In genomic region chr15:37837276-37837675, GRCh38 we compare ENCODE assay signal across 28 cellular contexts.
DNase-seq lines count a peak whose midpoint lies in the region; ATAC-seq and TF ChIP-seq lines count a peak whose summit lies in the region.
"Had no signal": no experiment of that assay in that cellular context is flagged by ENCODE, and none has a peak within 500 bp of the region (broad histone marks: within the 10 kb centered on the region; RNA-seq: fewer than 3 reads in every experiment).

No MANE protein-coding gene starts in this region.

- CTCF ChIA-PET in SK-N-SH (lab: Yijun Ruan, JAX) = interaction anchor here (0.7 to 1.2 kb wide), 3 partner anchors 8 to 36 kb away, joined by 3 read pairs; no protein-coding TSS in a partner anchor

- no peaks in the 10 kb centered on the region for H3K79me2 ChIP-seq in SK-N-SH (ENCODE audit: insufficient read depth)
- no peaks in the 10 kb centered on the region for H3K79me2 ChIP-seq in GM23338 (replicated peaks; ENCODE audit: insufficient read depth)
- no peaks in the 10 kb centered on the region for H3K79me2 ChIP-seq in osteoblast (ENCODE audit: insufficient read depth, low read length)

- H3K27me3 ChIP-seq in SK-N-SH (ENCODE audit: insufficient read depth) (no peaks in the 10 kb centered on the region), GM23338 (ENCODE audit: insufficient read depth) (no peaks in the 10 kb centered on the region), osteoblast (ENCODE audit: insufficient read depth, low read length) (no peaks in the 10 kb centered on the region)
- H3K27me3 ChIP-seq: breast epithelium, spleen had no signal

- POLR2A ChIA-PET in SK-N-SH (lab: Yijun Ruan, JAX) = no interaction called here

- peaks cover 12% of the 10 kb centered on the region; the same call in 2 of the 3 replicates for H3K9me3 Mint-ChIP-seq in GM23338

- no peak overlapping the region for H3K9ac ChIP-seq in SK-N-SH

- TF ChIP-seq RAD21 in SK-N-SH (IDR thresholded peaks at IDR 0.05; ENCODE audit: low read length) = no peak

- H3K4me2 ChIP-seq in SK-N-SH (no peak overlapping the region), GM23338 (no peak overlapping the region), osteoblast (ENCODE audit: insufficient read depth, low read length) (no peak overlapping the region)

- DNase-seq in SK-N-SH = no peak
- DNase-seq in amniotic epithelial cell (ENCODE audit: low read depth) = peak; percentile 55
- peak; percentile 9 for DNase-seq in glomerular visceral epithelial cell (ENCODE audit: extremely low spot score)
- no peak for DNase-seq in GM23338 (ENCODE audit: low spot score)
- DNase-seq in DMS79 treated with DMSO at 0.1 percent for 48 hours (lab: John Stamatoyannopoulos, UW) = no peak
- no peak for DNase-seq in osteoblast (ENCODE audit: insufficient read length, low spot score, missing footprints)
- DNase-seq: 8988T; activated B cell treated with CpG ODN at 0.5 μM for 24 hours; activated CD4-positive, alpha-beta T cell treated with anti-CD3 and anti-CD28 coated beads, Interleukin-2, amount 50 U/mL, for 48 hours; activated naive CD8-positive, alpha-beta T cell treated with anti-CD3 and anti-CD28 coated beads for 36 hours; DND-41; foreskin melanocyte; hippocampal formation; MM.1S; mucosa of descending colon; NCI-H1436 treated with DMSO at 0.1 percent for 48 hours; NCI-H526; spleen; stimulated activated CD4-positive, alpha-beta T cell treated with anti-CD3 and anti-CD28 coated beads, Interleukin-4, amount 100 ng/mL, for 1 hour; stimulated activated naive CD4-positive, alpha-beta T cell had no signal

- H3K4me1 Mint-ChIP-seq in GM23338 = no peaks in the 10 kb centered on the region
- H3K4me1 Mint-ChIP-seq: activated B cell treated with CpG ODN at 0.5 μM for 24 hours; activated naive CD8-positive, alpha-beta T cell treated with anti-CD3 and anti-CD28 coated beads for 36 hours; B cell; IgD-negative memory B cell had no signal

- 63% methylated on average over 3 of the region's 3 CpGs for WGBS in SK-N-SH (ENCODE audit: low lambda C conversion rate)

- no peaks in the 10 kb centered on the region for H3F3A ChIP-seq in SK-N-SH (replicated peaks; ENCODE audit: insufficient read depth)
- H3F3A ChIP-seq in GM23338 (replicated peaks; ENCODE audit: low read depth) = no peaks in the 10 kb centered on the region

- H3K27ac ChIP-seq in SK-N-SH (ENCODE audit: low read depth in 2 of 2, low read length in 1 of 2) (no peak overlapping the region), GM23338 (ENCODE audit: low read depth) (no peak overlapping the region), osteoblast (ENCODE audit: low read depth, low read length) (no peak overlapping the region)
- H3K27ac ChIP-seq: breast epithelium, RWPE1, spleen had no signal

- no peaks in the 10 kb centered on the region for H4K20me1 ChIP-seq in SK-N-SH (ENCODE audit: insufficient read depth)
- H4K20me1 ChIP-seq in GM23338 (replicated peaks; ENCODE audit: insufficient read depth) = no peaks in the 10 kb centered on the region
- no peaks in the 10 kb centered on the region for H4K20me1 ChIP-seq in osteoblast (ENCODE audit: insufficient read depth, low read length)

- H3K27me3 Mint-ChIP-seq in GM23338 (ENCODE audit: insufficient read depth, low read depth, poor library complexity) = no peaks in the 10 kb centered on the region
- H3K27me3 Mint-ChIP-seq: activated B cell treated with CpG ODN at 0.5 μM for 24 hours; activated naive CD8-positive, alpha-beta T cell treated with anti-CD3 and anti-CD28 coated beads for 36 hours; B cell; dendritic cell treated with granulocyte-macrophage colony-stimulating factor and Interleukin-4, amounts not matched to agents 40 ng/mL and 50 ng/mL, for 4 days had no signal

- H3K4me3 Mint-ChIP-seq in GM23338 = no peak overlapping the region
- H3K4me3 Mint-ChIP-seq: activated B cell treated with CpG ODN at 0.5 μM for 24 hours; activated naive CD8-positive, alpha-beta T cell treated with anti-CD3 and anti-CD28 coated beads for 36 hours; B cell; dendritic cell treated with granulocyte-macrophage colony-stimulating factor and Interleukin-4, amounts not matched to agents 40 ng/mL and 50 ng/mL, for 4 days; IgD-negative memory B cell; neural crest cell had no signal

- H3K9me3 ChIP-seq in SK-N-SH = peaks cover 3% of the 10 kb centered on the region; the same call in 1 of the 2 replicates
- H3K9me3 ChIP-seq in osteoblast (ENCODE audit: low read depth, low read length) = no peaks in the 10 kb centered on the region
- H3K9me3 ChIP-seq: mucosa of descending colon had no signal

- no peak for ATAC-seq in SK-N-SH treated with all-trans-retinoic acid at 6 μM for 48 hours
- ATAC-seq in GM23338 = no peak
- ATAC-seq in HG03432 (IDR thresholded peaks at IDR 0.05; ENCODE audit: unreplicated experiment) = no peak
- ATAC-seq: mucosa of descending colon had no signal

- peak overlapping the region; percentile 24; the same call in 1 of the 2 replicates for H2AFZ ChIP-seq in SK-N-SH (ENCODE audit: low read depth)
- no peak overlapping the region for H2AFZ ChIP-seq in GM23338
- no peak overlapping the region for H2AFZ ChIP-seq in osteoblast (ENCODE audit: low read length)

- H3K4me1 ChIP-seq in SK-N-SH (ENCODE audit: control insufficient read depth in 1 of 2, insufficient read depth in 2 of 2, low read depth in 1 of 2, low read length in 1 of 2) = no peaks in the 10 kb centered on the region; a peak in 2 of 4 replicates
- no peaks in the 10 kb centered on the region for H3K4me1 ChIP-seq in GM23338 (ENCODE audit: insufficient read depth)
- no peaks in the 10 kb centered on the region for H3K4me1 ChIP-seq in osteoblast (ENCODE audit: insufficient read depth, low read length)
- H3K4me1 ChIP-seq: breast epithelium, spleen had no signal

- TF ChIP-seq EP300 in SK-N-SH (IDR thresholded peaks at IDR 0.05; ENCODE audit: borderline replicate concordance in 1 of 2, low read depth in 1 of 2, low read length in 1 of 2) = no peak

- H3K4me3 ChIP-seq in SK-N-SH (ENCODE audit: low read depth in 2 of 2, low read length in 1 of 2) = no peak overlapping the region
- no peak overlapping the region for H3K4me3 ChIP-seq in GM23338
- H3K4me3 ChIP-seq in osteoblast (ENCODE audit: insufficient read depth, low read length) = no peak overlapping the region
- H3K4me3 ChIP-seq: breast epithelium, mucosa of descending colon, spleen had no signal

- H3K36me3 ChIP-seq in SK-N-SH (replicated peaks in 1 of 2; ENCODE audit: control insufficient read depth in 1 of 2, insufficient read depth in 2 of 2, low read length in 1 of 2) (no peaks in the 10 kb centered on the region), GM23338 (ENCODE audit: insufficient read depth) (no peaks in the 10 kb centered on the region), osteoblast (ENCODE audit: insufficient read depth, low read length) (no peaks in the 10 kb centered on the region)
- H3K36me3 ChIP-seq: breast epithelium, spleen had no signal

- H3K27ac Mint-ChIP-seq in GM23338 = no peak overlapping the region
- H3K27ac Mint-ChIP-seq: activated B cell treated with CpG ODN at 0.5 μM for 24 hours; activated naive CD8-positive, alpha-beta T cell treated with anti-CD3 and anti-CD28 coated beads for 36 hours; B cell; dendritic cell treated with granulocyte-macrophage colony-stimulating factor and Interleukin-4, amounts not matched to agents 40 ng/mL and 50 ng/mL, for 4 days; IgD-negative memory B cell had no signal

- no peaks in the 10 kb centered on the region for H3K9me2 ChIP-seq in SK-N-SH
- H3K9me2 ChIP-seq in GM23338 (ENCODE audit: insufficient read depth) = no peaks in the 10 kb centered on the region

- H3K36me3 Mint-ChIP-seq in GM23338 (ENCODE audit: low read depth) = no peaks in the 10 kb centered on the region; the same call in 2 of the 3 replicates
- H3K36me3 Mint-ChIP-seq: activated naive CD8-positive, alpha-beta T cell treated with anti-CD3 and anti-CD28 coated beads for 36 hours; IgD-negative memory B cell had no signal

- TF ChIP-seq CTCF in SK-N-SH (IDR thresholded peaks at IDR 0.05) (no peak), GM23338 (conservative IDR thresholded peaks at IDR 0.05; ENCODE audit: low read depth in 2 of 2) (no peak), osteoblast (IDR thresholded peaks at IDR 0.05; ENCODE audit: extremely low read depth, low read depth, low read length) (no peak)

TF ChIP-seq in SK-N-SH, 30 proteins besides CTCF, POLR2A, EP300 and RAD21:
- no peak for TF ChIP-seq GABPA (IDR thresholded peaks at IDR 0.05; ENCODE audit: low read depth)
TF ChIP-seq in SK-N-SH: peak in this region for 0.

TF ChIP-seq in SK-N-SH treated with all-trans-retinoic acid at 6 μM for 48 hours, 23 proteins besides CTCF, POLR2A, EP300 and RAD21 (continues in another document):
- TF ChIP-seq ISL1 (CRISPR knock-in tag; IDR thresholded peaks at IDR 0.05) (no peak), RARB (CRISPR knock-in tag; IDR thresholded peaks at IDR 0.05) (no peak), ZNF70 (CRISPR knock-in tag; IDR thresholded peaks at IDR 0.05) (no peak)
- TF ChIP-seq, protein P1, sequence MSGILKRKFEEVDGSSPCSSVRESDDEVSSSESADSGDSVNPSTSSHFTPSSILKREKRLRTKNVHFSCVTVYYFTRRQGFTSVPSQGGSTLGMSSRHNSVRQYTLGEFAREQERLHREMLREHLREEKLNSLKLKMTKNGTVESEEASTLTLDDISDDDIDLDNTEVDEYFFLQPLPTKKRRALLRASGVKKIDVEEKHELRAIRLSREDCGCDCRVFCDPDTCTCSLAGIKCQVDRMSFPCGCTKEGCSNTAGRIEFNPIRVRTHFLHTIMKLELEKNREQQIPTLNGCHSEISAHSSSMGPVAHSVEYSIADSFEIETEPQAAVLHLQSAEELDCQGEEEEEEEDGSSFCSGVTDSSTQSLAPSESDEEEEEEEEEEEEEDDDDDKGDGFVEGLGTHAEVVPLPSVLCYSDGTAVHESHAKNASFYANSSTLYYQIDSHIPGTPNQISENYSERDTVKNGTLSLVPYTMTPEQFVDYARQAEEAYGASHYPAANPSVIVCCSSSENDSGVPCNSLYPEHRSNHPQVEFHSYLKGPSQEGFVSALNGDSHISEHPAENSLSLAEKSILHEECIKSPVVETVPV (CRISPR knock-in tag; IDR thresholded peaks at IDR 0.05) = no peak

TF ChIP-seq in GM23338, 12 proteins besides CTCF, POLR2A, EP300 and RAD21 (continues in another document):
- TF ChIP-seq EZH2 (IDR thresholded peaks at IDR 0.05; ENCODE audit: low read depth, unreplicated experiment) (no peak), STAT1 (IDR thresholded peaks at IDR 0.05; ENCODE audit: unreplicated experiment) (no peak), ZNF331 (CRISPR knock-in tag; IDR thresholded peaks at IDR 0.05; ENCODE audit: low read depth) (no peak), CREB1 (CRISPR knock-in tag; IDR thresholded peaks at IDR 0.05; ENCODE audit: low read depth) (no peak)
- TF ChIP-seq, protein P2, sequence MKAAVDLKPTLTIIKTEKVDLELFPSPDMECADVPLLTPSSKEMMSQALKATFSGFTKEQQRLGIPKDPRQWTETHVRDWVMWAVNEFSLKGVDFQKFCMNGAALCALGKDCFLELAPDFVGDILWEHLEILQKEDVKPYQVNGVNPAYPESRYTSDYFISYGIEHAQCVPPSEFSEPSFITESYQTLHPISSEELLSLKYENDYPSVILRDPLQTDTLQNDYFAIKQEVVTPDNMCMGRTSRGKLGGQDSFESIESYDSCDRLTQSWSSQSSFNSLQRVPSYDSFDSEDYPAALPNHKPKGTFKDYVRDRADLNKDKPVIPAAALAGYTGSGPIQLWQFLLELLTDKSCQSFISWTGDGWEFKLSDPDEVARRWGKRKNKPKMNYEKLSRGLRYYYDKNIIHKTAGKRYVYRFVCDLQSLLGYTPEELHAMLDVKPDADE (IDR thresholded peaks at IDR 0.05) = no peak

Comparison
In these comparisons a context has a peak if more than half of its experiments do, and no peak if none do; other contexts are left out.
1. DNase-seq: peak in amniotic epithelial cell (single experiment) and glomerular visceral epithelial cell (single experiment); none in SK-N-SH (single experiment), GM23338 (single experiment), DMS79 treated with DMSO at 0.1 percent for 48 hours (single experiment) and osteoblast (single experiment).